Comparison of ENCODE assay signal across 16 cellular contexts in the genomic region with DNA sequence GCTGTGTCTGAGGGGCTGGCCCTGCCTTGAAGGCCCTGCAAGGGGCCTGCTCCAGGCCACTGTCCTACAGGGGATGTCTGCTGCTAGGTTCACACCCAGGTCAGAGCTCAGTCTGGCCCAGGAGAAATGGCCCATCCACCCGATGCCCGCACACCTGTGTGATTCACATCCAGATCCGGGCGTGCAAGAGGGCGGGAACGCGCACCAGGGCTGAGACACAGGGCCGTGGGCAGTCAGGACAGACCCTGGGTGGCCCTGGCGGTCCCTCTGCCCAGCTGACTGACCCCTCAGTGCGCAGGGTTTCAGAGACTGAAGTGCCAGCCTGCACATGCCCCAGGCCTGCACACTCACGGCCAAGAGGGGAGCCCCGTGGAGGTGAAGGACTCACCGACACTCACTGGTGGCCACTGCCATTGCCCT. TPM values are rescaled to one million over a fixed set of nuclear protein-coding genes. Genes with fewer than 3 reads are reported as not detected.
A peak's percentile ranks its signal among the peaks of the same experiment; 100 is the strongest.
DNase-seq lines count a peak whose midpoint lies in the region; ATAC-seq and TF ChIP-seq lines count a peak whose summit lies in the region.
"Had no signal": no experiment of that assay in that cellular context is flagged by ENCODE, and none has a peak within 500 bp of the region (broad histone marks: within the 10 kb centered on the region; RNA-seq: fewer than 3 reads in every experiment).

No MANE protein-coding gene starts in this region.

- H3K9ac ChIP-seq in liver (ENCODE audit: low read depth in 1 of 2, low read length in 2 of 2): peak overlapping the region; percentile 7 to 15
- H3K9ac ChIP-seq: parathyroid adenoma had no signal

- no peaks in the 10 kb centered on the region for H3K36me3 Mint-ChIP-seq in stimulated activated effector memory CD8-positive, alpha-beta T cell treated with anti-CD3 and anti-CD28 coated beads, Interleukin-12 subunit alpha, Interleukin-12 subunit beta, amount 100 ng/mL, for 72 hours

- H3K4me1 ChIP-seq in body of pancreas (peaks cover 100% of the 10 kb centered on the region), liver (ENCODE audit: control insufficient read depth in 4 of 4, insufficient read depth in 4 of 4, low read length in 3 of 4) (peaks cover 40 to 90% (median 65%) of the 10 kb centered on the region in 4 donors)
- H3K4me1 ChIP-seq: parathyroid adenoma had no signal

- no peak for TF ChIP-seq POLR2A in body of pancreas (IDR thresholded peaks at IDR 0.05)

- H3K36me3 ChIP-seq in body of pancreas (replicated peaks in 1 of 2; ENCODE audit: insufficient read depth in 1 of 2, low read depth in 2 of 2): no peaks in the 10 kb centered on the region
- H3K36me3 ChIP-seq in liver (ENCODE audit: control insufficient read depth in 4 of 4, insufficient read depth in 3 of 4, low read depth in 1 of 4, low read length in 3 of 4): no peaks in the 10 kb centered on the region

- intact Hi-C loops in body of pancreas (cut with DNase I): no loop called here

- no peaks in the 10 kb centered on the region for H3K27me3 ChIP-seq in body of pancreas
- no peaks in the 10 kb centered on the region for H3K27me3 ChIP-seq in liver (ENCODE audit: control insufficient read depth in 4 of 4, insufficient read depth in 4 of 4, low read length in 3 of 4)
- H3K27me3 ChIP-seq: left lung had no signal

- ATAC-seq in body of pancreas (no peak), GM19035 (IDR thresholded peaks at IDR 0.05; ENCODE audit: unreplicated experiment) (no peak), HG02763 (IDR thresholded peaks at IDR 0.05; ENCODE audit: unreplicated experiment) (no peak), esophagus mucosa (no peak), HG03108 (IDR thresholded peaks at IDR 0.05; ENCODE audit: unreplicated experiment) (no peak)
- ATAC-seq in stimulated activated effector memory CD8-positive, alpha-beta T cell treated with anti-CD3 and anti-CD28 coated beads, Interleukin-12 subunit alpha, Interleukin-12 subunit beta, amount 100 ng/mL, for 72 hours: no peak

- H3K27ac ChIP-seq in C4-2B (peak overlapping the region; percentile 65), body of pancreas (peak overlapping the region; percentile 76 to 95 (median 85)), liver (ENCODE audit: low read depth in 1 of 2, low read length in 2 of 2) (peak overlapping the region; percentile 86 to 89)
- H3K27ac ChIP-seq: parathyroid adenoma had no signal

- H3K9me3 ChIP-seq in body of pancreas (no peaks in the 10 kb centered on the region), liver (ENCODE audit: control insufficient read depth in 4 of 4, low read length in 3 of 4) (no peaks in the 10 kb centered on the region)
- H3K9me3 ChIP-seq: left lung had no signal

- no peaks in the 10 kb centered on the region for H3K9me3 Mint-ChIP-seq in stimulated activated effector memory CD8-positive, alpha-beta T cell treated with anti-CD3 and anti-CD28 coated beads, Interleukin-12 subunit alpha, Interleukin-12 subunit beta, amount 100 ng/mL, for 72 hours

- H3K27ac Mint-ChIP-seq in stimulated activated effector memory CD8-positive, alpha-beta T cell treated with anti-CD3 and anti-CD28 coated beads, Interleukin-12 subunit alpha, Interleukin-12 subunit beta, amount 100 ng/mL, for 72 hours: peak overlapping the region; percentile 48

- H3K4me3 ChIP-seq in body of pancreas: no peak overlapping the region
- H3K4me3 ChIP-seq in liver (ENCODE audit: low read depth in 1 of 3, low read length in 3 of 3): peak overlapping the region in 2 of 3 donors; percentile 2 to 7
- H3K4me3 ChIP-seq: left lung had no signal

- WGBS in body of pancreas, 2 donors: 29 to 36% methylated on average over 5 to 9 of the region's 13 CpGs
- WGBS in liver: 59% methylated on average over 13 of the region's 13 CpGs

- TF ChIP-seq CTCF in C4-2B (conservative IDR thresholded peaks at IDR 0.05) (no peak), body of pancreas (IDR thresholded peaks at IDR 0.05) (no peak), liver (IDR thresholded peaks at IDR 0.05; ENCODE audit: low read depth, low read length, missing input control) (no peak)

- peaks cover 31% of the 10 kb centered on the region for H3K4me1 Mint-ChIP-seq in stimulated activated effector memory CD8-positive, alpha-beta T cell treated with anti-CD3 and anti-CD28 coated beads, Interleukin-12 subunit alpha, Interleukin-12 subunit beta, amount 100 ng/mL, for 72 hours

- DNase-seq in body of pancreas: peak in 2 of 4 donors; percentile 4 to 41
- DNase-seq in stimulated activated effector memory CD8-positive, alpha-beta T cell treated with anti-CD3 and anti-CD28 coated beads, Interleukin-12 subunit alpha, Interleukin-12 subunit beta, amount 100 ng/mL, for 72 hours (ENCODE audit: low spot score in 2 of 2): no peak
- DNase-seq: central memory CD4-positive, alpha-beta T cell; foreskin melanocyte; MM.1S; NCI-H187; RPMI8226; stimulated activated naive CD4-positive, alpha-beta T cell treated with Interleukin-2 at 50 U/mL for 16 hours had no signal

- TF ChIP-seq RAD21 in liver (IDR thresholded peaks at IDR 0.05): no peak

- H3K4me3 Mint-ChIP-seq in stimulated activated effector memory CD8-positive, alpha-beta T cell treated with anti-CD3 and anti-CD28 coated beads, Interleukin-12 subunit alpha, Interleukin-12 subunit beta, amount 100 ng/mL, for 72 hours: no peak overlapping the region

TF ChIP-seq in liver, 16 proteins besides CTCF, POLR2A, EP300 and RAD21:
- TF ChIP-seq EGR1 (IDR thresholded peaks at IDR 0.05; ENCODE audit: low read depth in 2 of 2): no peak
- TF ChIP-seq RXRA (IDR thresholded peaks at IDR 0.05): no peak
TF ChIP-seq in liver: peak in this region for 0.

RNA-seq across cellular contexts. Expression of gene TOLLIP, which starts 7.4 kb away (rescaled TPM):
- total RNA-seq in body of pancreas (10 to 100 TPM; 51.1 to 63.9 TPM), liver (10 to 100 TPM; 27.5 to 73.5 TPM), esophagus mucosa (118 TPM)
- 100 to 1,000 TPM in 1 of 2 donors, 10 to 100 TPM in 1; 72.4 to 102 TPM for polyA plus RNA-seq in liver

Comparison
In these comparisons a context has a peak if more than half of its experiments do, and no peak if none do; other contexts are left out.
1. H3K4me3 ChIP-seq: peak in liver (2 of 3); none in body of pancreas (0 of 2).
2. Peak in every context shown above with its lines, with median percentiles within 50 percentile points of each other: H3K27ac ChIP-seq.